In the genomic region with DNA sequence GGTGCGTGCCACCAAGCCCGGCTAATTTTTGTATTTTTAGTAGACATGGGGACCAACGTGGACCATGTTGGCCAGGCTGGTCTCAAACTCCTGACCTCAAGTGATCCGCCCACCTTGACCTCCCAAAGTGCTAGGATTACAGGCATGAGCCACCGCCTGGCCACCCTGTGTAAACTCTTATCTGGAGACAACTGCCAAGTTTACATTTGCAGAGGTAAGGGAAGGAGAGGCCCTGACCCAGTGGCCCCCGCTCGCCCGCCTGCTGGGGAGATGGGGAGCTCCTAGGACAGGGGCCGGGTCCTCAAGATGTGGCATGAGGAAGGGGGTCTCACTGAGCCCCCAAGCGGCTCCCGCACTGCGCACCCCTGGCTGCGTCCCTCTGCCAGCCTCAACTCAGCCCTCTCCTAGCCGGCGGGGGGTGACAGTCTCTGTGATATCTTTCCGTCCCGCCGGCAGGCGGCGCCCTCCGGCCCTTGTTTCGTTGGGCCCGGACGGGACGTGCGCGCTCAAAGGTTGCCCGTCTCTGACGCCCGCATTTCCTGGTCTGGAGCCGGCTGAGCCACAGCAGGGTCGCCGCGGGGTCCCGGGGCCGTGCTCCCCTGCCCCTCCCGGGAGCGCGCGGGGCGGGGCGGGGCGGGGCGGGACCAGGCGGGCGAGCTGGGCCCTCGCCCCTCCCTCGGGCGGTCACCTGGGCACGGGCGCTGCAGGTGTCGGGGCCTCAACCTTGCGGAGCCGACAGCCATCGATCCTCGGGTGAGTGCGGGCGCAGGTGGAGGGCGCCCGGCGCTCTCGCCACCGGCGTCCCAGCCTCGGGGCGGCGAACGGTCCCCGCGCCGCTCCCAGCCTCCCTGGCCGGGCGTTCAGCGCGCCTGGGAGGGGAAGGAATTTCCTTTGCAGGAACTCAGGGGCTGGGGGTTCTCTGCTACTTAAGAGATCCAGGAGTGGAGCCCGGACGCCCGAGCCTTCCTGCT, we compare ENCODE assay signal across 8 cellular contexts. TPM values are rescaled to one million over a fixed set of nuclear protein-coding genes. Genes with fewer than 3 reads are reported as not detected.
DNase-seq lines count a peak whose midpoint lies in the region; ATAC-seq and TF ChIP-seq lines count a peak whose summit lies in the region.

A gene with protein sequence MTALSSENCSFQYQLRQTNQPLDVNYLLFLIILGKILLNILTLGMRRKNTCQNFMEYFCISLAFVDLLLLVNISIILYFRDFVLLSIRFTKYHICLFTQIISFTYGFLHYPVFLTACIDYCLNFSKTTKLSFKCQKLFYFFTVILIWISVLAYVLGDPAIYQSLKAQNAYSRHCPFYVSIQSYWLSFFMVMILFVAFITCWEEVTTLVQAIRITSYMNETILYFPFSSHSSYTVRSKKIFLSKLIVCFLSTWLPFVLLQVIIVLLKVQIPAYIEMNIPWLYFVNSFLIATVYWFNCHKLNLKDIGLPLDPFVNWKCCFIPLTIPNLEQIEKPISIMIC (plus strand): TSS at position 533 of the 971 bp plus-strand sequence. CDS start 45,978 bp downstream, outside the sequence.

- no peak for TF ChIP-seq POLR2A in gastroesophageal sphincter (IDR thresholded peaks at IDR 0.05)
- TF ChIP-seq POLR2A in thyroid gland (IDR thresholded peaks at IDR 0.05) = peak in 1 of 2 donors; percentile 46

- intact Hi-C loops in Panc1 (cut with micrococcal nuclease; ENCODE audit: unreplicated experiment) = loop anchor here (5.0 kb wide), 1 partner anchor 175 kb away; no protein-coding TSS in a partner anchor
- intact Hi-C loops in thyroid gland (cut with DNase I) = no loop called here

- H4K20me1 ChIP-seq in osteoblast (ENCODE audit: insufficient read depth, low read length) = no peaks in the 10 kb centered on the region

- no peak for TF ChIP-seq EP300 in gastroesophageal sphincter (IDR thresholded peaks at IDR 0.05)

- H2AFZ ChIP-seq in osteoblast (ENCODE audit: low read length) = peak within 1 kb of the TSS; percentile 29

- no peaks in the 10 kb centered on the region for H3K79me2 ChIP-seq in osteoblast (ENCODE audit: insufficient read depth, low read length)

- peak; percentile 66 for DNase-seq in DMS79 treated with DMSO at 0.1 percent for 48 hours (lab: John Stamatoyannopoulos, UW)
- DNase-seq in HuH-7 (ENCODE audit: low spot score) = peak; percentile 86
- DNase-seq in Panc1 (ENCODE audit: low read depth, low spot score) = peak; percentile 15
- peak; percentile 58 to 69 for DNase-seq in activated T-helper 1 cell treated with anti-CD3 and anti-CD28 coated beads, Interleukin-2, amount 50 U/mL, for 16 hours (ENCODE audit: low read depth in 1 of 2, low spot score in 1 of 2)
- DNase-seq in osteoblast (ENCODE audit: insufficient read length, low spot score, missing footprints) = peak; percentile 93
- DNase-seq in thyroid gland = peak; percentile 79 to 87

- CTCF ChIA-PET in Panc1 (lab: Charles Lee) = no interaction called here

- H3K4me3 ChIP-seq in Panc1 (ENCODE audit: low read depth in 2 of 2, low read length in 2 of 2) (peak within 1 kb of the TSS; percentile 48 to 67), gastroesophageal sphincter (peak within 1 kb of the TSS; percentile 28 to 66), osteoblast (ENCODE audit: insufficient read depth, low read length) (peak within 1 kb of the TSS; percentile 63), thyroid gland (replicated peaks in 1 of 3) (peak within 1 kb of the TSS; percentile 7 to 60 (median 30))

- no TSS peak for BruUV-seq in Panc1 (replicated peaks; lab: Mats Ljungman, UMichigan)

- ATAC-seq in GM21529 (IDR thresholded peaks at IDR 0.05; ENCODE audit: unreplicated experiment) = peak; percentile 79
- peak; percentile 87 for ATAC-seq in Panc1
- peak; percentile 61 for ATAC-seq in gastroesophageal sphincter

- 0% methylated on average over 1 of the region's 78 CpGs; no CpG with 5 or more reads in 1 of the 2 donors for WGBS in gastroesophageal sphincter (ENCODE audit: low coverage in 1 of 2), 2 donors
- 7 to 14% methylated on average over 17 to 18 of the region's 78 CpGs for WGBS in thyroid gland, 2 donors

- H3K27me3 ChIP-seq in Panc1 (ENCODE audit: control insufficient read depth, insufficient read depth, low read length) (peaks cover 20% of the 10 kb centered on the region), gastroesophageal sphincter (peaks cover 77% of the 10 kb centered on the region), osteoblast (ENCODE audit: insufficient read depth, low read length) (peaks cover 47% of the 10 kb centered on the region), thyroid gland (no peaks in the 10 kb centered on the region)

- H3K4me2 ChIP-seq in osteoblast (ENCODE audit: insufficient read depth, low read length) = peak within 1 kb of the TSS; percentile 77

- H3K27ac ChIP-seq in Panc1 (ENCODE audit: low read length) (no peak within 1 kb of the TSS), gastroesophageal sphincter (peak within 1 kb of the TSS in 1 of 4 donors; percentile 38), osteoblast (ENCODE audit: low read depth, low read length) (no peak within 1 kb of the TSS), thyroid gland (peak within 1 kb of the TSS in 2 of 3 donors; percentile 9 to 52)

- H3K4me1 ChIP-seq in Panc1 (ENCODE audit: control insufficient read depth, insufficient read depth, low read length) = no peaks in the 10 kb centered on the region
- peaks cover 0 to 22% (median 13%) of the 10 kb centered on the region in 3 donors for H3K4me1 ChIP-seq in gastroesophageal sphincter
- peaks cover 4% of the 10 kb centered on the region for H3K4me1 ChIP-seq in osteoblast (ENCODE audit: insufficient read depth, low read length)
- peaks cover 6 to 8% of the 10 kb centered on the region in 2 donors for H3K4me1 ChIP-seq in thyroid gland

- no peaks in the 10 kb centered on the region for H3K9me3 ChIP-seq in Panc1 (ENCODE audit: control insufficient read depth, insufficient read depth, low read depth, low read length)
- no peaks in the 10 kb centered on the region for H3K9me3 ChIP-seq in gastroesophageal sphincter
- H3K9me3 ChIP-seq in osteoblast (ENCODE audit: low read depth, low read length) = no peaks in the 10 kb centered on the region
- no peaks in the 10 kb centered on the region for H3K9me3 ChIP-seq in thyroid gland

- peak; percentile 98 for TF ChIP-seq CTCF in Panc1 (IDR thresholded peaks at IDR 0.05)
- TF ChIP-seq CTCF in gastroesophageal sphincter (IDR thresholded peaks at IDR 0.05) = peak in 3 of 4 experiments; percentile 40 to 64 (median 53)
- TF ChIP-seq CTCF in osteoblast (IDR thresholded peaks at IDR 0.05; ENCODE audit: extremely low read depth, low read depth, low read length) = peak; percentile 58
- TF ChIP-seq CTCF in thyroid gland (IDR thresholded peaks at IDR 0.05) = peak; percentile 52 to 88 (median 74)

- in situ Hi-C loops in Panc1 (cut with HindIII; ENCODE audit: low pct_unique_long_range_greater_than_20kb, low sequenced_read_pairs) = no loop called here

- POLR2A ChIA-PET in Panc1 (lab: Charles Lee) = interaction anchor here (0.7 kb wide), 1 partner anchor 44 kb away, joined by 3 read pairs; no protein-coding TSS in a partner anchor

- H3K36me3 ChIP-seq in Panc1 (ENCODE audit: control insufficient read depth, insufficient read depth, low read length) (no peaks in the 10 kb centered on the region), gastroesophageal sphincter (no peaks in the 10 kb centered on the region), osteoblast (ENCODE audit: insufficient read depth, low read length) (no peaks in the 10 kb centered on the region), thyroid gland (no peaks in the 10 kb centered on the region)

RNA-seq across cellular contexts. Expression of the gene that starts here (rescaled TPM):
- total RNA-seq in Panc1 (2021; ENCODE audit: unreplicated experiment) (0.18 TPM), gastroesophageal sphincter (1 to 10 TPM in 2 of 4 donors, under 1 TPM in 2; 0.31 to 4.3 (median 0.94) TPM), osteoblast (0.29 TPM in 1 of 2 replicates, not detected in the other), thyroid gland (10 to 100 TPM in 2 of 4 donors, 1 to 10 TPM in 2; 9.3 to 17.5 (median 10.1) TPM)
- polyA plus RNA-seq in Panc1 (2012; ENCODE audit: insufficient read length) = 0.31 TPM

Comparison
In these comparisons a context has a peak if more than half of its experiments do, and no peak if none do; other contexts are left out.
1. Peak in DNase-seq, ATAC-seq and H3K4me3 ChIP-seq in Panc1; RNA of the gene not detected or under 1 TPM.
2. Peak in DNase-seq, H3K4me3 ChIP-seq and H3K4me2 ChIP-seq in osteoblast; RNA of the gene not detected or under 1 TPM.
3. DNase-seq: peak in every context shown above with its lines; median percentile 93 in osteoblast; 86 in HuH-7; 83 in thyroid gland; 66 in DMS79 treated with DMSO at 0.1 percent for 48 hours; 64 in activated T-helper 1 cell treated with anti-CD3 and anti-CD28 coated beads, Interleukin-2, amount 50 U/mL, for 16 hours; 15 in Panc1.
4. H3K27ac ChIP-seq: peak in thyroid gland (2 of 3); none in Panc1 (single experiment) and osteoblast (single experiment).
5. Peak in every context shown above with its lines, with median percentiles within 50 percentile points of each other: ATAC-seq, H3K4me3 ChIP-seq and CTCF ChIP-seq.